2 cellular contexts compared by ENCODE assay signal in genomic region chr6:72374172-72374571, GRCh38.
TF ChIP-seq lines count a peak whose summit lies in the region.

No MANE protein-coding gene starts in this region.

TF ChIP-seq in HepG2, 621 proteins besides CTCF, POLR2A, EP300 and RAD21 (continued from another document):
- no peak for TF ChIP-seq ZNF816 (CRISPR knock-in tag; IDR thresholded peaks at IDR 0.05; ENCODE audit: borderline replicate concordance)
- peak; percentile 73 for TF ChIP-seq MAFF (IDR thresholded peaks at IDR 0.05; ENCODE audit: low read depth, low read length)
- peak; percentile 58 to 83 for TF ChIP-seq MAFK (conservative IDR thresholded peaks at IDR 0.05 in 1 of 2, IDR thresholded peaks at IDR 0.05 in 1 of 2; ENCODE audit: low read length in 2 of 2)

TF ChIP-seq in K562, 482 proteins besides CTCF, POLR2A, EP300 and RAD21 (continued from another document):
- TF ChIP-seq IRF9 (tag; IDR thresholded peaks at IDR 0.05) (no peak), CBX1 (IDR thresholded peaks at IDR 0.05; ENCODE audit: low read depth) (no peak), TRIM28 (IDR thresholded peaks at IDR 0.05) (no peak), MAFK (IDR thresholded peaks at IDR 0.05; ENCODE audit: low read length) (peak; percentile 53; the same call in 1 of the 2 replicates), BRD4 (IDR thresholded peaks at IDR 0.05) (no peak), MEF2D (tag; conservative IDR thresholded peaks at IDR 0.05; ENCODE audit: low read depth) (no peak), ZZZ3 (IDR thresholded peaks at IDR 0.05) (no peak), MAFG (tag; conservative IDR thresholded peaks at IDR 0.05) (0 out of 2 replicates have a peak, but pooled peaks have one; percentile 37), NR2F6 (CRISPR knock-in tag; IDR thresholded peaks at IDR 0.05) (no peak), ZNF609 (CRISPR knock-in tag; IDR thresholded peaks at IDR 0.05; ENCODE audit: borderline replicate concordance) (no peak), SP1 (CRISPR knock-in tag; IDR thresholded peaks at IDR 0.05) (no peak), PTRF (tag; IDR thresholded peaks at IDR 0.05) (no peak), MAFF (IDR thresholded peaks at IDR 0.05; ENCODE audit: low read length) (peak; percentile 53), FOXJ3 (CRISPR knock-in tag; IDR thresholded peaks at IDR 0.05) (no peak), ZNF316 (IDR thresholded peaks at IDR 0.05) (peak; percentile 56; the same call in 1 of the 2 replicates), ELF4 (CRISPR knock-in tag; IDR thresholded peaks at IDR 0.05) (no peak), DNMT1 (IDR thresholded peaks at IDR 0.05) (no peak)
